Comparison of ENCODE assay signal across 1 cellular context in genomic region chr3:100447067-100447466, GRCh38. TPM values are rescaled to one million over a fixed set of nuclear protein-coding genes. Genes with fewer than 3 reads are reported as not detected.
"Had no signal": no experiment of that assay in that cellular context is flagged by ENCODE, and none has a peak within 500 bp of the region (broad histone marks: within the 10 kb centered on the region; RNA-seq: fewer than 3 reads in every experiment).

No MANE protein-coding gene starts in this region.

RNA-seq across cellular contexts. Expression of gene TMEM45A, which starts 45.4 kb away (rescaled TPM):
- polyA plus RNA-seq: naive thymus-derived CD4-positive, alpha-beta T cell had no signal
